In the genomic region with DNA sequence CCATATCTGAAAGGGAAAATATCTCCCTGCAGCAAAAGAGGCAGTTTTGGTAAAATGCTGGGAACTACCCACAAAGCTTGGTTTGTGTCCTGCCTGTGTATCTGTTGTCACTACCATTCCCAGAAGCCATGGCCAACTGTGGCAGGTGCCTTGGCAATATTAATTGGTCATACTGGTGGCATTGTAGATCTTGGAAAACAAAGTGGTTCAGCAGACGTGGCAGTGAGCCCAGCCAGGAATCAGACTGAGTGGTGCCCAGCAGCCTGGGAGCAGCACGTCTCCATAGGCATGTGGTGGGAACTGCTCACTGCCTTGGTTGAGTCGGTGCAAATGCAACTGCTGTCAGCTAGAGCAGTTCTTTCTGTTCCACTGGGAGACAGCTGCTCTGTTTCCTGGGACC, we compare ENCODE assay signal across 26 cellular contexts.
DNase-seq lines count a peak whose midpoint lies in the region; ATAC-seq and TF ChIP-seq lines count a peak whose summit lies in the region.
"Had no signal": no experiment of that assay in that cellular context is flagged by ENCODE, and none has a peak within 500 bp of the region (broad histone marks: within the 10 kb centered on the region; RNA-seq: fewer than 3 reads in every experiment).

No MANE protein-coding gene starts in this region.

- TF ChIP-seq POLR2A in thyroid gland (IDR thresholded peaks at IDR 0.05) = no peak

- peaks cover 18% of the 10 kb centered on the region for H3K4me1 Mint-ChIP-seq in brain
- H3K4me1 Mint-ChIP-seq: central memory CD8-positive, alpha-beta T cell had no signal

- H3K36me3 Mint-ChIP-seq in brain = no peaks in the 10 kb centered on the region
- H3K36me3 Mint-ChIP-seq: natural killer cell treated with Interleukin-12 subunit alpha and Interleukin-12 subunit beta and Interleukin-15 and Interleukin-18, amount 100 ng/mL, for 72 hours had no signal

- H3K27me3 Mint-ChIP-seq in brain = peaks cover 4% of the 10 kb centered on the region

- intact Hi-C loops in thyroid gland (cut with DNase I) = no loop called here

- H3K36me3 ChIP-seq in MG63 (no peaks in the 10 kb centered on the region), thyroid gland (no peaks in the 10 kb centered on the region)
- H3K36me3 ChIP-seq: esophagus muscularis mucosa, gastroesophageal sphincter, transverse colon had no signal

- H3K4me3 Mint-ChIP-seq in brain = peak overlapping the region in 1 of 5 experiments; percentile 40
- H3K4me3 Mint-ChIP-seq: activated CD8-positive, alpha-beta T cell treated with anti-CD3 and anti-CD28 coated beads, Interleukin-2, amount 10 ng/mL, durations not matched to agents 7 days and 5 days; activated naive CD4-positive, alpha-beta T cell treated with anti-CD3 and anti-CD28 coated beads for 36 hours; central memory CD8-positive, alpha-beta T cell; HFFc6; natural killer cell treated with Interleukin-12 subunit alpha and Interleukin-12 subunit beta and Interleukin-15 and Interleukin-18, amount 100 ng/mL, for 72 hours; T-helper 2 cell treated with Interferon-gamma antibody and Interleukin-4, amounts not matched to agents 5 μg/mL and 100 μg/mL, for 36 hours had no signal

- no peaks in the 10 kb centered on the region for H3K27me3 ChIP-seq in MG63
- no peaks in the 10 kb centered on the region for H3K27me3 ChIP-seq in thyroid gland
- H3K27me3 ChIP-seq: transverse colon had no signal

- peaks cover 8 to 11% of the 10 kb centered on the region in 2 donors for H3K4me1 ChIP-seq in thyroid gland
- H3K4me1 ChIP-seq: esophagus muscularis mucosa, gastroesophageal sphincter, transverse colon had no signal

- H3K9me3 ChIP-seq in MG63 (no peaks in the 10 kb centered on the region), thyroid gland (no peaks in the 10 kb centered on the region)
- H3K9me3 ChIP-seq: esophagus muscularis mucosa, gastroesophageal sphincter, transverse colon had no signal

- H3K27ac ChIP-seq in thyroid gland = no peak overlapping the region
- H3K27ac ChIP-seq: esophagus muscularis mucosa, gastroesophageal sphincter, parathyroid adenoma, transverse colon had no signal

- DNase-seq in MG63 (peak; percentile 42), myocyte (ENCODE audit: low read depth) (peak; percentile 61), thyroid gland (peak; percentile 8 to 35), AG08396 (ENCODE audit: low spot score) (no peak), iPS-NIHi11 (ENCODE audit: low spot score) (no peak)
- DNase-seq: activated CD4-positive, CD25-positive, alpha-beta regulatory T cell; activated CD8-positive, alpha-beta T cell treated with anti-CD3 and anti-CD28 coated beads, Interleukin-2, amount 10 ng/mL, durations not matched to agents 7 days and 5 days; activated naive CD4-positive, alpha-beta T cell treated with anti-CD3 and anti-CD28 coated beads for 36 hours; activated T-cell treated with anti-CD3 and anti-CD28 coated beads, Interleukin-2, amount 50 U/mL, for 1 hour; AML-193; COR-L47; effector CD8-positive, alpha-beta T cell; HFFc6; MV-4-11; NCI-H187; stimulated activated naive CD4-positive, alpha-beta T cell treated with Interleukin-2 at 50 U/mL for 16 hours; transverse colon had no signal

- peaks cover 0 to 4% (median 1%) of the 10 kb centered on the region in 5 experiments for H3K9me3 Mint-ChIP-seq in brain
- H3K9me3 Mint-ChIP-seq: activated naive CD4-positive, alpha-beta T cell treated with anti-CD3 and anti-CD28 coated beads for 36 hours; central memory CD8-positive, alpha-beta T cell; HFFc6; T-helper 2 cell treated with Interferon-gamma antibody and Interleukin-4, amounts not matched to agents 5 μg/mL and 100 μg/mL, for 36 hours had no signal

- ATAC-seq in GM18517 (IDR thresholded peaks at IDR 0.05; ENCODE audit: unreplicated experiment) = no peak
- ATAC-seq: activated CD8-positive, alpha-beta T cell treated with anti-CD3 and anti-CD28 coated beads, Interleukin-2, amount 10 ng/mL, durations not matched to agents 7 days and 5 days; gastroesophageal sphincter; natural killer cell treated with Interleukin-12 subunit alpha and Interleukin-12 subunit beta and Interleukin-15 and Interleukin-18, amount 100 ng/mL, for 72 hours; SK-N-SH treated with all-trans-retinoic acid at 6 μM for 48 hours had no signal

- H3K27ac Mint-ChIP-seq in brain = peak overlapping the region in 3 of 5 experiments; percentile 12 to 76 (median 48)
- H3K27ac Mint-ChIP-seq: activated CD8-positive, alpha-beta T cell treated with anti-CD3 and anti-CD28 coated beads, Interleukin-2, amount 10 ng/mL, durations not matched to agents 7 days and 5 days; activated naive CD4-positive, alpha-beta T cell treated with anti-CD3 and anti-CD28 coated beads for 36 hours; HFFc6; natural killer cell treated with Interleukin-12 subunit alpha and Interleukin-12 subunit beta and Interleukin-15 and Interleukin-18, amount 100 ng/mL, for 72 hours; T-helper 2 cell treated with Interferon-gamma antibody and Interleukin-4, amounts not matched to agents 5 μg/mL and 100 μg/mL, for 36 hours had no signal

- TF ChIP-seq CTCF in brain (conservative IDR thresholded peaks at IDR 0.05) = no peak
- no peak for TF ChIP-seq CTCF in thyroid gland (IDR thresholded peaks at IDR 0.05)

- H3K4me3 ChIP-seq in MG63 (no peak overlapping the region), thyroid gland (replicated peaks in 1 of 3) (no peak overlapping the region)
- H3K4me3 ChIP-seq: esophagus muscularis mucosa, gastroesophageal sphincter, transverse colon had no signal

- WGBS in thyroid gland, 2 donors = 33 to 51% methylated on average over 1 to 3 of the region's 3 CpGs

Comparison
In these comparisons a context has a peak if more than half of its experiments do, and no peak if none do; other contexts are left out.
1. DNase-seq: peak in MG63 (single experiment), myocyte (single experiment) and thyroid gland (2 of 2); none in AG08396 (single experiment) and iPS-NIHi11 (single experiment).